In genomic region chrX:19698125-19698524, GRCh38 we compare ENCODE assay signal across 1 cellular context.
TF ChIP-seq lines count a peak whose summit lies in the region.

No MANE protein-coding gene starts in this region.

TF ChIP-seq in GM23338, 12 proteins besides CTCF, POLR2A, EP300 and RAD21 (continued from another document):
- TF ChIP-seq, protein P1, sequence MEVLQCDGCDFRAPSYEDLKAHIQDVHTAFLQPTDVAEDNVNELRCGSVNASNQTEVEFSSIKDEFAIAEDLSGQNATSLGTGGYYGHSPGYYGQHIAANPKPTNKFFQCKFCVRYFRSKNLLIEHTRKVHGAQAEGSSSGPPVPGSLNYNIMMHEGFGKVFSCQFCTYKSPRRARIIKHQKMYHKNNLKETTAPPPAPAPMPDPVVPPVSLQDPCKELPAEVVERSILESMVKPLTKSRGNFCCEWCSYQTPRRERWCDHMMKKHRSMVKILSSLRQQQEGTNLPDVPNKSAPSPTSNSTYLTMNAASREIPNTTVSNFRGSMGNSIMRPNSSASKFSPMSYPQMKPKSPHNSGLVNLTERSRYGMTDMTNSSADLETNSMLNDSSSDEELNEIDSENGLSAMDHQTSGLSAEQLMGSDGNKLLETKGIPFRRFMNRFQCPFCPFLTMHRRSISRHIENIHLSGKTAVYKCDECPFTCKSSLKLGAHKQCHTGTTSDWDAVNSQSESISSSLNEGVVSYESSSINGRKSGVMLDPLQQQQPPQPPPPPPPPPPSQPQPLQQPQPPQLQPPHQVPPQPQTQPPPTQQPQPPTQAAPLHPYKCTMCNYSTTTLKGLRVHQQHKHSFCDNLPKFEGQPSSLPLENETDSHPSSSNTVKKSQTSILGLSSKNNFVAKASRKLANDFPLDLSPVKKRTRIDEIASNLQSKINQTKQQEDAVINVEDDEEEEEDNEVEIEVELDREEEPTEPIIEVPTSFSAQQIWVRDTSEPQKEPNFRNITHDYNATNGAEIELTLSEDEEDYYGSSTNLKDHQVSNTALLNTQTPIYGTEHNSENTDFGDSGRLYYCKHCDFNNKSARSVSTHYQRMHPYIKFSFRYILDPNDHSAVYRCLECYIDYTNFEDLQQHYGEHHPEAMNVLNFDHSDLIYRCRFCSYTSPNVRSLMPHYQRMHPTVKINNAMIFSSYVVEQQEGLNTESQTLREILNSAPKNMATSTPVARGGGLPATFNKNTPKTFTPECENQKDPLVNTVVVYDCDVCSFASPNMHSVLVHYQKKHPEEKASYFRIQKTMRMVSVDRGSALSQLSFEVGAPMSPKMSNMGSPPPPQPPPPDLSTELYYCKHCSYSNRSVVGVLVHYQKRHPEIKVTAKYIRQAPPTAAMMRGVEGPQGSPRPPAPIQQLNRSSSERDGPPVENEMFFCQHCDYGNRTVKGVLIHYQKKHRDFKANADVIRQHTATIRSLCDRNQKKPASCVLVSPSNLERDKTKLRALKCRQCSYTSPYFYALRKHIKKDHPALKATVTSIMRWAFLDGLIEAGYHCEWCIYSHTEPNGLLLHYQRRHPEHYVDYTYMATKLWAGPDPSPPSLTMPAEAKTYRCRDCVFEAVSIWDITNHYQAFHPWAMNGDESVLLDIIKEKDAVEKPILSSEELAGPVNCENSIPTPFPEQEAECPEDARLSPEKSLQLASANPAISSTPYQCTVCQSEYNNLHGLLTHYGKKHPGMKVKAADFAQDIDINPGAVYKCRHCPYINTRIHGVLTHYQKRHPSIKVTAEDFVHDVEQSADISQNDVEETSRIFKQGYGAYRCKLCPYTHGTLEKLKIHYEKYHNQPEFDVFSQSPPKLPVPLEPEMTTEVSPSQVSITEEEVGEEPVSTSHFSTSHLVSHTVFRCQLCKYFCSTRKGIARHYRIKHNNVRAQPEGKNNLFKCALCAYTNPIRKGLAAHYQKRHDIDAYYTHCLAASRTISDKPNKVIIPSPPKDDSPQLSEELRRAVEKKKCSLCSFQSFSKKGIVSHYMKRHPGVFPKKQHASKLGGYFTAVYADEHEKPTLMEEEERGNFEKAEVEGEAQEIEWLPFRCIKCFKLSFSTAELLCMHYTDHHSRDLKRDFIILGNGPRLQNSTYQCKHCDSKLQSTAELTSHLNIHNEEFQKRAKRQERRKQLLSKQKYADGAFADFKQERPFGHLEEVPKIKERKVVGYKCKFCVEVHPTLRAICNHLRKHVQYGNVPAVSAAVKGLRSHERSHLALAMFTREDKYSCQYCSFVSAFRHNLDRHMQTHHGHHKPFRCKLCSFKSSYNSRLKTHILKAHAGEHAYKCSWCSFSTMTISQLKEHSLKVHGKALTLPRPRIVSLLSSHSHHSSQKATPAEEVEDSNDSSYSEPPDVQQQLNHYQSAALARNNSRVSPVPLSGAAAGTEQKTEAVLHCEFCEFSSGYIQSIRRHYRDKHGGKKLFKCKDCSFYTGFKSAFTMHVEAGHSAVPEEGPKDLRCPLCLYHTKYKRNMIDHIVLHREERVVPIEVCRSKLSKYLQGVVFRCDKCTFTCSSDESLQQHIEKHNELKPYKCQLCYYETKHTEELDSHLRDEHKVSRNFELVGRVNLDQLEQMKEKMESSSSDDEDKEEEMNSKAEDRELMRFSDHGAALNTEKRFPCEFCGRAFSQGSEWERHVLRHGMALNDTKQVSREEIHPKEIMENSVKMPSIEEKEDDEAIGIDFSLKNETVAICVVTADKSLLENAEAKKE (CRISPR knock-in tag; IDR thresholded peaks at IDR 0.05) = no peak
- TF ChIP-seq STAT1 (IDR thresholded peaks at IDR 0.05; ENCODE audit: unreplicated experiment) (no peak), EZH2phosphoT487 (IDR thresholded peaks at IDR 0.05; ENCODE audit: unreplicated experiment) (no peak), POLR2AphosphoS5 (IDR thresholded peaks at IDR 0.05; ENCODE audit: low read depth) (no peak)
TF ChIP-seq in GM23338: peak in this region for 0.
